ENCODE assay signal across 19 cellular contexts in the genomic region with DNA sequence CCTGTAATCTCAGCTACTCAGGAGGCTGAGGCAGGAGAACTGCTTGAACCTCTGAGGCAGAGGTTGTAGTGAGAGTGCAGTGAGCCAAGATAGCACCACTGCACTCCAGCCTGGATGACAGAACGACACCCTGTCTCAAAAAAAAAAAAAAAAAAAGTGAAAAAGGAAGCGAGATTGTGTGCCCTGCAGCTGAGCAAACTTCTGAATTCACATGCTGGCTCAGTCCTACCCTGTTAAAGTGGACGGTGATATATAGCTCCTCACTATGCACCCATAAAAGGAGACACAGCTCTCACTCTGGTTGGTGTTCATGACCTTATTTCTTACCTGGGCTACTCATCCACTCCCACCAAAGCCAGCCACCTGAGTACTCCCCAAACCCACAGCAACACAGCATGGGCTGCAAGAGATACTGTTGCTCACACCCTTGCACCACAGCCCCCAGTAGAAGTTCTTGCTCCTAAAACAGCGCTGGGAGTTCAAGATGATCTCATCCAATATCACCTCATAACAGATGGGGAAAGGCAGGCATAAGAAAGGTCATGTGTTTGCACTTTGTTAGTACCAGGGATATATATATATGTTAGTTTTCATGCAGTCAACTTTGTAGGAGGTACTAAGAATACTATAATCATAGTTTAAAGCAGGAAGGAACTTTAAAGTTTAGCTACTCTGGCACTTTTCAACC. TPM values are rescaled to one million over a fixed set of nuclear protein-coding genes. Genes with fewer than 3 reads are reported as not detected.
DNase-seq lines count a peak whose midpoint lies in the region; ATAC-seq and TF ChIP-seq lines count a peak whose summit lies in the region.
"Had no signal": no experiment of that assay in that cellular context is flagged by ENCODE, and none has a peak within 500 bp of the region (broad histone marks: within the 10 kb centered on the region; RNA-seq: fewer than 3 reads in every experiment).

No MANE protein-coding gene starts in this region.

- POLR2A ChIA-PET in naive thymus-derived CD8-positive, alpha-beta T cell (lab: Charles Lee) = no interaction called here

- peaks cover 9% of the 10 kb centered on the region for H3K9me3 Mint-ChIP-seq in glutamatergic neuron (ENCODE audit: unreplicated experiment)
- no peaks in the 10 kb centered on the region for H3K9me3 Mint-ChIP-seq in naive thymus-derived CD8-positive, alpha-beta T cell
- H3K9me3 Mint-ChIP-seq: activated naive CD8-positive, alpha-beta T cell treated with anti-CD3 and anti-CD28 coated beads, Interleukin-2, amount 50 U/mL, for 24 hours; CD4-positive, alpha-beta T cell had no signal

- H3K4me3 ChIP-seq in LNCaP clone FGC (ENCODE audit: low read depth, low read length) (no peak overlapping the region), ascending aorta (peak overlapping the region in 1 of 2 donors; percentile 92)
- H3K4me3 ChIP-seq: testis had no signal

- peak overlapping the region; percentile 73 to 92 for H3K27ac ChIP-seq in ascending aorta
- peak overlapping the region; percentile 86 for H3K27ac ChIP-seq in substantia nigra (ENCODE audit: low read depth, low read length, poor library complexity, severe bottlenecking)
- H3K27ac ChIP-seq: testis, VCaP had no signal

- H3K27me3 ChIP-seq in ascending aorta = no peaks in the 10 kb centered on the region
- H3K27me3 ChIP-seq: testis had no signal

- no peak for ATAC-seq in naive thymus-derived CD8-positive, alpha-beta T cell
- no peak for ATAC-seq in GM18520 (IDR thresholded peaks at IDR 0.05; ENCODE audit: unreplicated experiment)
- ATAC-seq in HG02798 (IDR thresholded peaks at IDR 0.05; ENCODE audit: poor library complexity, unreplicated experiment) = no peak
- ATAC-seq: activated naive CD8-positive, alpha-beta T cell treated with anti-CD3 and anti-CD28 coated beads, Interleukin-2, amount 50 U/mL, for 24 hours; left lobe of liver; naive thymus-derived CD4-positive, alpha-beta T cell; T-helper 17 cell had no signal

- H3K27ac Mint-ChIP-seq in glutamatergic neuron (ENCODE audit: unreplicated experiment) = peak overlapping the region; percentile 29
- H3K27ac Mint-ChIP-seq in naive thymus-derived CD8-positive, alpha-beta T cell = no peak overlapping the region
- H3K27ac Mint-ChIP-seq: activated naive CD8-positive, alpha-beta T cell treated with anti-CD3 and anti-CD28 coated beads, Interleukin-2, amount 50 U/mL, for 24 hours; CD4-positive, alpha-beta T cell; T-helper 17 cell had no signal

- H3K36me3 ChIP-seq in ascending aorta = no peaks in the 10 kb centered on the region

- intact Hi-C loops in ascending aorta (cut with DNase I) = no loop called here

- H3K4me3 Mint-ChIP-seq in glutamatergic neuron (ENCODE audit: unreplicated experiment) = no peak overlapping the region
- H3K4me3 Mint-ChIP-seq in naive thymus-derived CD8-positive, alpha-beta T cell = no peak overlapping the region
- H3K4me3 Mint-ChIP-seq: activated naive CD8-positive, alpha-beta T cell treated with anti-CD3 and anti-CD28 coated beads, Interleukin-2, amount 50 U/mL, for 24 hours; T-helper 17 cell had no signal

- no peaks in the 10 kb centered on the region for H3K9me3 ChIP-seq in ascending aorta
- H3K9me3 ChIP-seq: testis had no signal

- DNase-seq in LNCaP clone FGC (ENCODE audit: low read depth) (peak; percentile 30), ascending aorta (ENCODE audit: low spot score in 2 of 2) (no peak), glutamatergic neuron (no peak), substantia nigra (lab: John Stamatoyannopoulos, UW) (no peak)
- DNase-seq in naive thymus-derived CD8-positive, alpha-beta T cell = no peak
- DNase-seq: activated CD4-positive, alpha-beta T cell treated with anti-CD3 and anti-CD28 coated beads, Interleukin-2, amount 50 U/mL, for 1 hour; activated CD8-positive, alpha-beta memory T cell treated with anti-CD3 and anti-CD28 coated beads, Interleukin-2, amount 50 U/mL, for 4 hours; activated naive CD8-positive, alpha-beta T cell treated with anti-CD3 and anti-CD28 coated beads, Interleukin-2, amount 50 U/mL, for 24 hours; CD4-positive, alpha-beta T cell; cortex of kidney; DMS153; naive thymus-derived CD4-positive, alpha-beta T cell; NCI-H2107; T-helper 17 cell; testis had no signal

- no peaks in the 10 kb centered on the region for H3K36me3 Mint-ChIP-seq in glutamatergic neuron (ENCODE audit: unreplicated experiment)
- peaks cover 0 to 4% (median 0%) of the 10 kb centered on the region in 3 donors for H3K36me3 Mint-ChIP-seq in naive thymus-derived CD8-positive, alpha-beta T cell

- peaks cover 4% of the 10 kb centered on the region for H3K27me3 Mint-ChIP-seq in glutamatergic neuron (ENCODE audit: unreplicated experiment)
- H3K27me3 Mint-ChIP-seq in naive thymus-derived CD8-positive, alpha-beta T cell = no peaks in the 10 kb centered on the region
- H3K27me3 Mint-ChIP-seq: CD4-positive, alpha-beta T cell; T-helper 17 cell had no signal

- peaks cover 13 to 44% of the 10 kb centered on the region in 2 donors for H3K4me1 ChIP-seq in ascending aorta

- TF ChIP-seq CTCF in LNCaP clone FGC (IDR thresholded peaks at IDR 0.05; ENCODE audit: control insufficient read depth, extremely low read depth, insufficient read depth) (no peak), ascending aorta (IDR thresholded peaks at IDR 0.05) (no peak), glutamatergic neuron (IDR thresholded peaks at IDR 0.05; ENCODE audit: partially characterized antibody, unreplicated experiment) (no peak)

- peaks cover 35% of the 10 kb centered on the region for H3K4me1 Mint-ChIP-seq in glutamatergic neuron (ENCODE audit: low read depth, unreplicated experiment)
- peaks cover 26 to 48% (median 38%) of the 10 kb centered on the region in 4 donors for H3K4me1 Mint-ChIP-seq in naive thymus-derived CD8-positive, alpha-beta T cell

RNA-seq across cellular contexts. Expression of a gene that starts 4.1 kb away (rescaled TPM):
- total RNA-seq in ascending aorta = 18.5 TPM
- total RNA-seq in glutamatergic neuron (ENCODE audit: unreplicated experiment) = 23.9 TPM
- 1 to 10 TPM; 3.2 to 3.8 TPM for total RNA-seq in naive thymus-derived CD8-positive, alpha-beta T cell
- 1 to 10 TPM; 2.6 to 6.9 (median 6.1) TPM for polyA plus RNA-seq in naive thymus-derived CD8-positive, alpha-beta T cell
